ENCODE assay signal across 9 cellular contexts in genomic region chr1:201184734-201185453, GRCh38. TPM values are rescaled to one million over a fixed set of nuclear protein-coding genes. Genes with fewer than 3 reads are reported as not detected.
DNase-seq lines count a peak whose midpoint lies in the region; ATAC-seq and TF ChIP-seq lines count a peak whose summit lies in the region.
"Had no signal": no experiment of that assay in that cellular context is flagged by ENCODE, and none has a peak within 500 bp of the region (broad histone marks: within the 10 kb centered on the region; RNA-seq: fewer than 3 reads in every experiment).

No MANE protein-coding gene starts in this region.

- H3K14ac ChIP-seq in neuronal stem cell (ENCODE audit: low read length) = no peak overlapping the region

- H4K91ac ChIP-seq in neuronal stem cell (ENCODE audit: low read depth, low read length, poor library complexity) = no peak overlapping the region

- H3K79me1 ChIP-seq in neuronal stem cell (ENCODE audit: low read depth, low read length) = no peaks in the 10 kb centered on the region

- H3K4me3 ChIP-seq in AG10803 (ENCODE audit: low read length) = no peak overlapping the region
- H3K4me3 ChIP-seq in HAP-1 = no peak overlapping the region
- no peak overlapping the region for H3K4me3 ChIP-seq in esophagus squamous epithelium
- H3K4me3 ChIP-seq in neuronal stem cell (ENCODE audit: low read length in 2 of 2) = no peak overlapping the region

- TF ChIP-seq CTCF in AG10803 (conservative IDR thresholded peaks at IDR 0.05; ENCODE audit: low read length) (peak; percentile 71), esophagus squamous epithelium (IDR thresholded peaks at IDR 0.05) (peak in 5 of 6 experiments; percentile 27 to 65 (median 37))

- no peak for TF ChIP-seq POLR2A in esophagus squamous epithelium (IDR thresholded peaks at IDR 0.05)

- no peak overlapping the region for H3K4me3 Mint-ChIP-seq in activated CD4-positive, alpha-beta memory T cell treated with anti-CD3 and anti-CD28 coated beads for 36 hours

- H2BK5ac ChIP-seq in neuronal stem cell (ENCODE audit: low read length) = peak overlapping the region; percentile 8

- POLR2A ChIA-PET in activated CD4-positive, alpha-beta memory T cell treated with anti-CD3 and anti-CD28 coated beads for 36 hours (lab: Charles Lee) = no interaction called here

- H3K4ac ChIP-seq in neuronal stem cell (ENCODE audit: low read length) = no peak overlapping the region

- in situ Hi-C loops in HAP-1 (cut with MboI; ENCODE audit: low sequenced_read_pairs) = no loop called here

- H3K27ac Mint-ChIP-seq in activated CD4-positive, alpha-beta memory T cell treated with anti-CD3 and anti-CD28 coated beads for 36 hours = no peak overlapping the region

- no peak overlapping the region for H4K8ac ChIP-seq in neuronal stem cell (ENCODE audit: low read depth, low read length)

- no peaks in the 10 kb centered on the region for H3K4me1 Mint-ChIP-seq in activated CD4-positive, alpha-beta memory T cell treated with anti-CD3 and anti-CD28 coated beads for 36 hours (ENCODE audit: low read depth)

- H3K36me3 Mint-ChIP-seq in activated CD4-positive, alpha-beta memory T cell treated with anti-CD3 and anti-CD28 coated beads for 36 hours = no peaks in the 10 kb centered on the region

- WGBS in esophagus squamous epithelium, 2 donors = 44 to 47% methylated on average over 6 to 9 of the region's 9 CpGs
- no CpG with 5 or more reads among the region's 9 CpGs for WGBS in neuronal stem cell (ENCODE audit: extremely low coverage in 2 of 2, insufficient read length in 2 of 2, insufficient replicate concordance in 1 of 2), 2 donors

- H3K9me3 ChIP-seq in HAP-1 = no peaks in the 10 kb centered on the region
- no peaks in the 10 kb centered on the region for H3K9me3 ChIP-seq in esophagus squamous epithelium
- H3K9me3 ChIP-seq in neuronal stem cell (replicated peaks in 1 of 2; ENCODE audit: control insufficient read depth in 2 of 2, insufficient read depth in 1 of 2, low read depth in 1 of 2, low read length in 2 of 2) = no peaks in the 10 kb centered on the region

- H2BK120ac ChIP-seq in neuronal stem cell (ENCODE audit: low read depth, low read length) = no peak overlapping the region

- CTCF ChIA-PET in activated CD4-positive, alpha-beta memory T cell treated with anti-CD3 and anti-CD28 coated beads for 36 hours (lab: Charles Lee) = interaction anchor here (0.8 to 1.6 kb wide), 7 partner anchors 10 to 120 kb away, joined by 3 to 6 read pairs (median 3); no protein-coding TSS in a partner anchor

- H3K27me3 ChIP-seq in HAP-1 (ENCODE audit: low read depth) (peaks cover 3% of the 10 kb centered on the region; the same call in 1 of the 2 replicates), esophagus squamous epithelium (peaks cover 0 to 68% (median 0%) of the 10 kb centered on the region in 4 donors), neuronal stem cell (ENCODE audit: control insufficient read depth in 3 of 3, insufficient read depth in 3 of 3, low read depth in 1 of 3, low read length in 3 of 3) (peaks cover 0 to 76% (median 0%) of the 10 kb centered on the region in 3 experiments)

- no peak overlapping the region for H2BK12ac ChIP-seq in neuronal stem cell (ENCODE audit: low read length)

- H3K27ac ChIP-seq in esophagus squamous epithelium = no peak overlapping the region
- no peak overlapping the region for H3K27ac ChIP-seq in neuronal stem cell (replicated peaks; ENCODE audit: low read length)
- H3K27ac ChIP-seq: epithelial cell of prostate had no signal

- intact Hi-C loops in esophagus squamous epithelium (cut with DNase I) = no loop called here
- intact Hi-C loops in activated CD4-positive, alpha-beta memory T cell treated with anti-CD3 and anti-CD28 coated beads for 36 hours (cut with micrococcal nuclease) = loop anchor here (1.0 kb wide), 2 partner anchors 14 to 36 kb away; no protein-coding TSS in a partner anchor

- H3K4me2 ChIP-seq in neuronal stem cell (ENCODE audit: insufficient read depth, low read length, poor library complexity, severe bottlenecking) = no peak overlapping the region

- H3K36me3 ChIP-seq in HAP-1 (replicated peaks) (no peaks in the 10 kb centered on the region), esophagus squamous epithelium (no peaks in the 10 kb centered on the region), neuronal stem cell (replicated peaks in 1 of 2; ENCODE audit: control insufficient read depth in 2 of 2, insufficient read depth in 2 of 2, low read length in 2 of 2) (no peaks in the 10 kb centered on the region)

- H2BK15ac ChIP-seq in neuronal stem cell (ENCODE audit: low read length) = peak overlapping the region; percentile 8

- no peak overlapping the region for H3K18ac ChIP-seq in neuronal stem cell (ENCODE audit: low read length)

- DNase-seq in AG10803 (ENCODE audit: low read depth) = peak; percentile 76
- DNase-seq in HAP-1 (ENCODE audit: low spot score in 2 of 2) = peak; percentile 41 to 49
- peak; percentile 87 for DNase-seq in RKO (ENCODE audit: low spot score)
- no peak for DNase-seq in esophagus squamous epithelium (lab: John Stamatoyannopoulos, UW)
- DNase-seq in neuronal stem cell (ENCODE audit: low spot score) = peak; percentile 55
- no peak for DNase-seq in activated T-cell treated with anti-CD3 and anti-CD28 coated beads, Interleukin-2, amount 50 U/mL, for 1 hour
- no peak for DNase-seq in activated CD4-positive, alpha-beta memory T cell treated with anti-CD3 and anti-CD28 coated beads for 36 hours

- H3K27me3 Mint-ChIP-seq in activated CD4-positive, alpha-beta memory T cell treated with anti-CD3 and anti-CD28 coated beads for 36 hours = peaks cover 28% of the 10 kb centered on the region

- no peaks in the 10 kb centered on the region for H3K9me3 Mint-ChIP-seq in activated CD4-positive, alpha-beta memory T cell treated with anti-CD3 and anti-CD28 coated beads for 36 hours

- no peak overlapping the region for H2AK5ac ChIP-seq in neuronal stem cell (ENCODE audit: low read depth, low read length)

- no peak overlapping the region for H3K9ac ChIP-seq in neuronal stem cell (ENCODE audit: low read depth, low read length, poor library complexity)

- no peak for ATAC-seq in GM19467 (IDR thresholded peaks at IDR 0.05; ENCODE audit: unreplicated experiment)

- peak overlapping the region; percentile 65 for H2AFZ ChIP-seq in neuronal stem cell (ENCODE audit: low read length)

- H3K4me1 ChIP-seq in HAP-1 (peaks cover 2% of the 10 kb centered on the region; the same call in 1 of the 2 replicates), esophagus squamous epithelium (no peaks in the 10 kb centered on the region), neuronal stem cell (ENCODE audit: control insufficient read depth in 2 of 2, insufficient read depth in 1 of 2, low read depth in 1 of 2, low read length in 2 of 2) (peaks cover 3 to 4% of the 10 kb centered on the region in 2 donors)

- H3K23ac ChIP-seq in neuronal stem cell (ENCODE audit: low read depth, low read length, poor library complexity) = no peak overlapping the region

RNA-seq across cellular contexts. Expression of gene IGFN1, which starts 5.7 kb away (rescaled TPM):
- not detected for total RNA-seq in esophagus squamous epithelium
- 0.15 TPM for polyA plus RNA-seq in neuronal stem cell (2013, experiment 1 of 2)
- polyA plus RNA-seq in neuronal stem cell (2013, experiment 2 of 2) = 0.12 TPM
- not detected for total RNA-seq in activated CD4-positive, alpha-beta memory T cell treated with anti-CD3 and anti-CD28 coated beads for 36 hours

RNA-seq across cellular contexts. Expression of gene TMEM9, which starts 30.6 kb away (rescaled TPM):
- total RNA-seq in esophagus squamous epithelium = 10 to 100 TPM; 17.7 to 62.3 (median 30.3) TPM
- 72.8 TPM for polyA plus RNA-seq in neuronal stem cell (2013, experiment 1 of 2)
- 72.0 TPM for polyA plus RNA-seq in neuronal stem cell (2013, experiment 2 of 2)
- total RNA-seq in activated CD4-positive, alpha-beta memory T cell treated with anti-CD3 and anti-CD28 coated beads for 36 hours = 10 to 100 TPM; 21.7 to 22.5 TPM

RNA-seq across cellular contexts. Expression of gene ASCL5, which starts 57.9 kb away (rescaled TPM):
- not detected for total RNA-seq in esophagus squamous epithelium
- 0.04 TPM for polyA plus RNA-seq in neuronal stem cell (2013, experiment 1 of 2)
- 0.03 TPM for polyA plus RNA-seq in neuronal stem cell (2013, experiment 2 of 2)
- not detected for total RNA-seq in activated CD4-positive, alpha-beta memory T cell treated with anti-CD3 and anti-CD28 coated beads for 36 hours

Comparison
In these comparisons a context has a peak if more than half of its experiments do, and no peak if none do; other contexts are left out.
1. DNase-seq: peak in AG10803 (single experiment), HAP-1 (2 of 2), RKO (single experiment) and neuronal stem cell (single experiment); none in esophagus squamous epithelium (single experiment), activated T-cell treated with anti-CD3 and anti-CD28 coated beads, Interleukin-2, amount 50 U/mL, for 1 hour (single experiment) and activated CD4-positive, alpha-beta memory T cell treated with anti-CD3 and anti-CD28 coated beads for 36 hours (single experiment).